In the genomic region with DNA sequence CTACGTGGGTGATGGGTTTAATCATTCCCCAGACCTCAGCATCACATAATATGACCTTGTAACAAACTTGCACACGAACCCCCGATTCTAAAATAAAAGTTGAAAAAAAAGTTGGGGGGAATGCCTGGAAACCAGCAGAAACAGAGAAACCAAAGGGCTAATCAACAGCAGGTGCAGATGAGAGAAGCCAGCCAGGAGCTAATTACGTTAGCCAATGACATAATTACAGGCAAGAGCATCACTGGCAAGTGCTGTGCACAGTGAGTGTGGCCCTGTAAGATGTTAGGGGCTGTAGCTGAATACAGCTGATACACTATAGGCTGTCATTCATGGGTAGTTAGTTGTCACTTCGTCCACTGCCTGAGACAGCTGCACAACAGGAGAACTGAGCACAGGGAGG, we compare ENCODE assay signal across 16 cellular contexts.
DNase-seq lines count a peak whose midpoint lies in the region.
"Had no signal": no experiment of that assay in that cellular context is flagged by ENCODE, and none has a peak within 500 bp of the region (broad histone marks: within the 10 kb centered on the region; RNA-seq: fewer than 3 reads in every experiment).

No MANE protein-coding gene starts in this region.

- DNase-seq in COR-L47 (lab: John Stamatoyannopoulos, UW) (peak; percentile 13), NCI-H1105 (lab: John Stamatoyannopoulos, UW) (peak; percentile 72), NCI-H69 (lab: John Stamatoyannopoulos, UW) (peak; percentile 58), ecto neural progenitor cell (ENCODE audit: low spot score) (peak; percentile 15), T-helper 9 cell (no peak), EL (no peak), foreskin melanocyte (no peak)
- DNase-seq: Calu3; CD4-positive, alpha-beta memory T cell; KG1; MV-4-11; NCI-H1694 treated with DMSO at 0.1 percent for 48 hours; NCI-H446; NCI-H526 treated with DMSO at 0.1 percent for 48 hours; PC-9; SIG-M5 had no signal

Comparison
In these comparisons a context has a peak if more than half of its experiments do, and no peak if none do; other contexts are left out.
1. DNase-seq: peak in COR-L47 (single experiment), NCI-H1105 (single experiment), NCI-H69 (single experiment) and ecto neural progenitor cell (single experiment); none in T-helper 9 cell (single experiment), EL (single experiment) and foreskin melanocyte (single experiment).